ENCODE assay signal across 14 cellular contexts in the genomic region with DNA sequence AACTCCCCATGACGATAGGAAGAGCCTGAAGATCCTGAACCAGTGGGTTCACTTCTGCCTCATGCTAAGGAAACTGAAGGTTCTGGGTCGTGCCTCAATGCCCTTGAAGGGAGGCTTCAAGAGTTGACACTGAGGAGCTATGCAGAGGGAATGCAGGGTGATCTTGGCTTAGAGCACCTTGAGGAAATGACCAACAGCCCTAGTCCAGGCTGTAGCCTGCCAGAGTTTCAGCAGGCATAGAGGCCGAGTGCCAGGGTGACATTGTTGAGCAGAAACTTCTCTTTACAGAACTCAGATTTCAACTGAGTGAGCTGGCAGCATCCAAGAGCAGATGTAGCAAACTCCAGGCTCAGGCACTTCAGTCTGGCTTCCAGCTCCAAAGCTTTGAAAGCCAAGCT. TPM values are rescaled to one million over a fixed set of nuclear protein-coding genes. Genes with fewer than 3 reads are reported as not detected.
DNase-seq lines count a peak whose midpoint lies in the region; ATAC-seq, FAIRE-seq and TF ChIP-seq lines count a peak whose summit lies in the region.
"Had no signal": no experiment of that assay in that cellular context is flagged by ENCODE, and none has a peak within 500 bp of the region (broad histone marks: within the 10 kb centered on the region; RNA-seq: fewer than 3 reads in every experiment).

No MANE protein-coding gene starts in this region.

- intact Hi-C loops in K562 (cut with micrococcal nuclease) = no loop called here

- H3K4me1 ChIP-seq in K562 (replicated peaks in 1 of 2; ENCODE audit: control insufficient read depth in 2 of 2, insufficient read depth in 2 of 2, low read length in 2 of 2) (no peaks in the 10 kb centered on the region), keratinocyte (ENCODE audit: control insufficient read depth, extremely low read depth, insufficient read depth, low read length) (peaks cover 16% of the 10 kb centered on the region)

- peak; percentile 49 for ATAC-seq in K562
- no peak for ATAC-seq in GM21528 (IDR thresholded peaks at IDR 0.05; ENCODE audit: low FRiP score, unreplicated experiment)
- no peak for ATAC-seq in HG02571 (IDR thresholded peaks at IDR 0.05; ENCODE audit: unreplicated experiment)
- ATAC-seq: GM12878 had no signal

- H4K20me1 ChIP-seq in K562 (replicated peaks; ENCODE audit: control insufficient read depth, insufficient read depth, low read length) = no peaks in the 10 kb centered on the region
- no peaks in the 10 kb centered on the region for H4K20me1 ChIP-seq in keratinocyte (ENCODE audit: control insufficient read depth, extremely low read depth, insufficient read depth, low read length)

- TF ChIP-seq EP300 in K562 (IDR thresholded peaks at IDR 0.05; ENCODE audit: low read length) = no peak

- TF ChIP-seq RAD21 in K562 (CRISPR knock-in tag; conservative IDR thresholded peaks at IDR 0.05 in 1 of 2, IDR thresholded peaks at IDR 0.05 in 1 of 2) = no peak

- H3K36me3 ChIP-seq in K562 (ENCODE audit: control insufficient read depth, insufficient read depth, low read length) (no peaks in the 10 kb centered on the region), keratinocyte (ENCODE audit: control insufficient read depth in 2 of 2, extremely low read depth in 1 of 2, insufficient read depth in 2 of 2, low read length in 2 of 2) (no peaks in the 10 kb centered on the region)

- CTCF ChIA-PET in K562 (lab: Yijun Ruan, JAX; ENCODE audit: low intra/inter-chr PET ratio) = no interaction called here

- H3K79me2 ChIP-seq in K562 (ENCODE audit: control insufficient read depth, insufficient read depth, low read length) (no peaks in the 10 kb centered on the region), keratinocyte (ENCODE audit: control insufficient read depth, insufficient read depth, low read length) (no peaks in the 10 kb centered on the region)

- H3K9me1 ChIP-seq in K562 (ENCODE audit: control insufficient read depth, insufficient read depth, low read length) = no peaks in the 10 kb centered on the region
- H3K9me1 ChIP-seq in keratinocyte (ENCODE audit: control insufficient read depth, extremely low read depth, insufficient read depth, low read length) = no peaks in the 10 kb centered on the region

- FAIRE-seq in K562 (lab: Jason Lieb, UNC) = no peak
- peak; percentile 81 for FAIRE-seq in keratinocyte (lab: Jason Lieb, UNC)
- FAIRE-seq: astrocyte, GM12878 had no signal

- TF ChIP-seq CTCF in K562 (IDR thresholded peaks at IDR 0.05 in 2 of 3, conservative IDR thresholded peaks at IDR 0.05 in 1 of 3; ENCODE audit: insufficient read depth in 2 of 3, low read depth in 1 of 3, low read length in 3 of 3) (no peak), keratinocyte (optimal IDR thresholded peaks at IDR 0.05 in 1 of 3, IDR thresholded peaks at IDR 0.05 in 1 of 3, conservative IDR thresholded peaks at IDR 0.05 in 1 of 3; ENCODE audit: extremely low read depth in 1 of 3, insufficient read depth in 2 of 3, low read length in 3 of 3) (no peak)

- H3K27ac ChIP-seq in K562 (ENCODE audit: extremely low read depth, low read depth, low read length) = no peak overlapping the region
- H3K27ac ChIP-seq in keratinocyte (ENCODE audit: control insufficient read depth, insufficient read depth, low read length) = no peak overlapping the region

- no peaks in the 10 kb centered on the region for H3K9me3 ChIP-seq in K562 (replicated peaks; ENCODE audit: control insufficient read depth, insufficient read depth, low read depth, low read length)
- no peaks in the 10 kb centered on the region for H3K9me3 ChIP-seq in keratinocyte (ENCODE audit: control insufficient read depth, low read depth, low read length)

- H2AFZ ChIP-seq in K562 (ENCODE audit: low read depth, low read length) = peak overlapping the region; percentile 34; the same call in 1 of the 2 replicates
- H2AFZ ChIP-seq in keratinocyte (ENCODE audit: control insufficient read depth, low read length) = peak overlapping the region; percentile 61

- no peak overlapping the region; a peak in 1 of 4 replicates for H3K9ac ChIP-seq in K562 (ENCODE audit: insufficient read depth in 1 of 2, low read depth in 2 of 2, low read length in 2 of 2)
- no peak overlapping the region for H3K9ac ChIP-seq in keratinocyte (ENCODE audit: control insufficient read depth, extremely low read depth, insufficient read depth, low read length)

- H3K4me3 ChIP-seq in K562 = no peak overlapping the region
- no peak overlapping the region for H3K4me3 ChIP-seq in keratinocyte (ENCODE audit: control insufficient read depth in 2 of 3, extremely low read depth in 1 of 3, insufficient read depth in 2 of 3, low read depth in 1 of 3, low read length in 3 of 3)
- H3K4me3 ChIP-seq: GM12878 had no signal

- 11% methylated on average over 3 of the region's 3 CpGs for WGBS in K562 (ENCODE audit: insufficient coverage, low coverage, missing lambda C conversion rate)

- DNase-seq in GM04503 (ENCODE audit: low read depth) (peak; percentile 40), K562 (ENCODE audit: extremely low read depth in 1 of 4, low spot score in 3 of 4) (no peak), keratinocyte (ENCODE audit: low read depth, low spot score) (no peak), putamen (ENCODE audit: low spot score) (peak; percentile 42)
- DNase-seq in activated naive CD4-positive, alpha-beta T cell (lab: John Stamatoyannopoulos, UW) = no peak
- no peak for DNase-seq in activated CD4-positive, alpha-beta T cell treated with anti-CD3 and anti-CD28 coated beads for 4 hours
- DNase-seq: activated CD8-positive, alpha-beta memory T cell treated with anti-CD3 and anti-CD28 coated beads, Interleukin-2, amount 50 U/mL, for 4 hours; islet precursor cell; NCI-H187 treated with DMSO at 0.1 percent for 48 hours; T1000 had no signal

- no peaks in the 10 kb centered on the region for H3K27me3 ChIP-seq in K562 (ENCODE audit: control insufficient read depth in 2 of 2, insufficient read depth in 2 of 2, low read length in 2 of 2)
- no peaks in the 10 kb centered on the region for H3K27me3 ChIP-seq in keratinocyte (ENCODE audit: control insufficient read depth, extremely low read depth, insufficient read depth, low read length)

- POLR2A ChIA-PET in K562 (lab: Yijun Ruan, JAX) = interaction anchor here (0.5 to 0.9 kb wide), 2 partner anchors 13 to 18 kb away, joined by 5 read pairs; no protein-coding TSS in a partner anchor

- dilution Hi-C loops in keratinocyte (cut with MboI; ENCODE audit: extremely low pct_ligation_motif_present, low sequenced_read_pairs) = no loop called here

- BruUV-seq in K562 (replicated peaks; lab: Mats Ljungman, UMichigan) = no TSS peak

- TF ChIP-seq POLR2A in K562 (conservative IDR thresholded peaks at IDR 0.05) = no peak

- in situ Hi-C loops in K562 (cut with MboI) = no loop called here

- H3K4me2 ChIP-seq in K562 (ENCODE audit: insufficient read depth, low read length) (no peak overlapping the region), keratinocyte (ENCODE audit: control insufficient read depth, extremely low read depth, insufficient read depth, low read depth, low read length) (no peak overlapping the region)

TF ChIP-seq in K562, 482 proteins besides CTCF, POLR2A, EP300 and RAD21 (continues in another document):
- no peak for TF ChIP-seq NELFE (IDR thresholded peaks at IDR 0.05; ENCODE audit: insufficient read depth, insufficient read length)
- TF ChIP-seq GATA2 (CRISPR knock-in tag; IDR thresholded peaks at IDR 0.05) = no peak
- no peak for TF ChIP-seq MAFG (tag; conservative IDR thresholded peaks at IDR 0.05)
- TF ChIP-seq, protein P1, sequence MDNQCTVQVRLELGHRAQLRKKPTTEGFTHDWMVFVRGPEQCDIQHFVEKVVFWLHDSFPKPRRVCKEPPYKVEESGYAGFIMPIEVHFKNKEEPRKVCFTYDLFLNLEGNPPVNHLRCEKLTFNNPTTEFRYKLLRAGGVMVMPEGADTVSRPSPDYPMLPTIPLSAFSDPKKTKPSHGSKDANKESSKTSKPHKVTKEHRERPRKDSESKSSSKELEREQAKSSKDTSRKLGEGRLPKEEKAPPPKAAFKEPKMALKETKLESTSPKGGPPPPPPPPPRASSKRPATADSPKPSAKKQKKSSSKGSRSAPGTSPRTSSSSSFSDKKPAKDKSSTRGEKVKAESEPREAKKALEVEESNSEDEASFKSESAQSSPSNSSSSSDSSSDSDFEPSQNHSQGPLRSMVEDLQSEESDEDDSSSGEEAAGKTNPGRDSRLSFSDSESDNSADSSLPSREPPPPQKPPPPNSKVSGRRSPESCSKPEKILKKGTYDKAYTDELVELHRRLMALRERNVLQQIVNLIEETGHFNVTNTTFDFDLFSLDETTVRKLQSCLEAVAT (IDR thresholded peaks at IDR 0.05) = no peak

RNA-seq across cellular contexts. Expression of a gene that starts 23.1 kb away (rescaled TPM):
- 130 and 461 TPM in 2 replicates for total RNA-seq in K562 (2011; cell fraction: chromatin; rRNA removed; ENCODE audit: low replicate concordance)
- total RNA-seq in K562 (2011; cell fraction: nucleolus; rRNA removed) = 84.2 and 92.2 TPM in 2 replicates
- total RNA-seq in K562 (2011; cell fraction: nucleoplasm; rRNA removed) = 188 and 293 TPM in 2 replicates
- total RNA-seq in K562 (2014; rRNA removed) (216 and 244 TPM in 2 replicates), K562 (2014; rRNA removed; fragmentation: Illumina TruSeq; extraction: Trizol) (226 and 247 TPM in 2 replicates), K562 (2015; rRNA removed; fragmentation: Illumina TruSeq; extraction: Trizol) (237 and 246 TPM in 2 replicates), K562 (2021) (252 and 263 TPM in 2 replicates)
- polyA plus RNA-seq in K562 (2011; rRNA removed) (255 and 269 TPM in 2 replicates), K562 (2014; fragmentation: Illumina TruSeq; extraction: Trizol) (235 and 271 TPM in 2 replicates), K562 (2014; fragmentation: Nextera tagmentation; extraction: Ambion mirVana) (10 to 100 TPM; 49.6 to 51.8 TPM), K562 (2014; rRNA removed) (181 and 188 TPM in 2 replicates), keratinocyte (169 to 207 TPM (median 205 TPM) in 3 replicates)
- 244 and 252 TPM in 2 replicates for polyA plus RNA-seq in K562 (2011; cell fraction: cytosol; rRNA removed)
- polyA plus RNA-seq in K562 (2011; cell fraction: nucleus; rRNA removed) = 170 and 222 TPM in 2 replicates
- 154 and 186 TPM in 2 replicates for polyA plus RNA-seq in K562 (2012)
- 519 and 530 TPM in 2 replicates for polyA minus RNA-seq in K562 (2011; rRNA and poly(A)+ RNA removed)
- polyA minus RNA-seq in K562 (2011; cell fraction: cytosol; rRNA and poly(A)+ RNA removed) = 168 and 225 TPM in 2 replicates
- polyA minus RNA-seq in K562 (2011; cell fraction: nucleus; rRNA and poly(A)+ RNA removed) = 89.8 and 158 TPM in 2 replicates
- polyA plus RNA-seq in keratinocyte (2011; ENCODE audit: low read depth) = 163 TPM
- polyA plus RNA-seq in keratinocyte (2011; cell fraction: cytosol; rRNA removed) = 133 and 239 TPM in 2 replicates
- polyA plus RNA-seq in keratinocyte (2011; cell fraction: nucleus; rRNA removed) = 142 and 155 TPM in 2 replicates
- polyA plus RNA-seq in keratinocyte (2012; ENCODE audit: low replicate concordance) = 72.3 and 145 TPM in 2 replicates
- polyA minus RNA-seq in keratinocyte = 307 to 454 TPM (median 367 TPM) in 3 replicates
- polyA minus RNA-seq in keratinocyte (2011; cell fraction: cytosol; rRNA and poly(A)+ RNA removed) = 168 TPM
- 127 and 176 TPM in 2 replicates for polyA minus RNA-seq in keratinocyte (2011; cell fraction: nucleus; rRNA and poly(A)+ RNA removed)

Comparison
In these comparisons a context has a peak if more than half of its experiments do, and no peak if none do; other contexts are left out.
1. DNase-seq: peak in GM04503 (single experiment) and putamen (single experiment); none in K562 (0 of 4), keratinocyte (single experiment), activated naive CD4-positive, alpha-beta T cell (0 of 4) and activated CD4-positive, alpha-beta T cell treated with anti-CD3 and anti-CD28 coated beads for 4 hours (0 of 2).